19 cellular contexts compared by ENCODE assay signal in the genomic region with DNA sequence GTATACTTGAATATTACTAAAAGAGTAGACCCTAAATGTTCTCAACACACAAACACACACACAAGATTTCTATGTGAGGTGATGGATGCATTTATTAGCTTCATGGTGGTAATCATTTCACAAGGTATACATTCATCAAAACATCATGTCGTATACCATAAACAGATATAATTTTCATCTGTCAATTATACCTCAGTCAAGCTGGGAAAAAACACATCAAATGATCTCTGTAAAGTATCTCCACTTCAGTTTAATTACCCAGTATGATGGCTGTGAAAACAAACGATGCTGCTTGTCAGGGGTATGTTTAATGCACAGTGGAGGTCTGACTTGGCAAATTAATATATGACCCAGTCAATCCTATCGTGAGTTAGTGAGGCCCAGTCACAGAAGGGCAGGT.
"Had no signal": no experiment of that assay in that cellular context is flagged by ENCODE, and none has a peak within 500 bp of the region (broad histone marks: within the 10 kb centered on the region; RNA-seq: fewer than 3 reads in every experiment).

No MANE protein-coding gene starts in this region.

- H3K4me3 ChIP-seq: breast epithelium, colonic mucosa, MG63, SJSA1 had no signal

- DNase-seq: activated CD4-positive, alpha-beta T cell treated with anti-CD3 and anti-CD28 coated beads for 4 hours; activated CD8-positive, alpha-beta memory T cell treated with anti-CD3 and anti-CD28 coated beads, Interleukin-2, amount 50 U/mL, for 4 hours; activated CD8-positive, alpha-beta T cell treated with anti-CD3 and anti-CD28 coated beads for 36 hours; activated naive CD4-positive, alpha-beta T cell; activated T-cell treated with anti-CD3 and anti-CD28 coated beads, Interleukin-2, amount 50 U/mL, for 1 hour; aorta; caudate nucleus; colonic mucosa; MG63; NCI-H1930; NCI-H446 treated with DMSO at 0.1 percent for 48 hours; NCI-H524 treated with DMSO at 0.1 percent for 48 hours; PC-3; SHP77; SW 1271 had no signal

- H3K9me3 ChIP-seq: breast epithelium, colonic mucosa, SJSA1 had no signal

- H3K4me1 ChIP-seq: breast epithelium, colonic mucosa, SJSA1 had no signal

- H3K27ac ChIP-seq: breast epithelium, colonic mucosa, SJSA1 had no signal

- H3K27me3 ChIP-seq: breast epithelium, colonic mucosa, MG63, SJSA1 had no signal

- ATAC-seq: activated CD4-positive, CD25-positive, alpha-beta regulatory T cell treated with anti-CD3 and anti-CD28 coated beads, Interleukin-2, amount 50 U/mL, for 24 hours; activated CD8-positive, alpha-beta T cell treated with anti-CD3 and anti-CD28 coated beads for 36 hours; PC-3; SK-N-SH treated with all-trans-retinoic acid at 6 μM for 48 hours had no signal

- H3K36me3 ChIP-seq: breast epithelium, colonic mucosa, SJSA1 had no signal
